ENCODE assay signal across 14 cellular contexts in the genomic region with DNA sequence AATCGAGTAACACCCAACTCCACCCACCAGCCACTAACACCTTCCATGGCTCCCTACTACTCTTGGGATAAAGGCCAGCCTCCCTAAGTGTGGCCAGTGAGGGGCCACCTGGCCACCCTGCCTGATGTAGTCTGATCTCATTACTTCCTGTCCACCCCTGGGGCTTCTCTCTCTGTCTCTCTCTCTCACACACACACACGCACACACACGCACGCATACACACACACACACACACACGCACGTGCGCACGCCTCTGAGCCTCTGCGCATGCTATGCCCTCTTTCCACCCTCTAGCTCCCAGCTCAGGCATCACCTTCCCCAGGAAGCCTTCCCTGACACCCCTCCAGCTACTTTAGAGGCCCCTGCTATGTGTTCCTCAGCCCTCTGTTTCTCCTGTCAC. TPM values are rescaled to one million over a fixed set of nuclear protein-coding genes. Genes with fewer than 3 reads are reported as not detected.
DNase-seq lines count a peak whose midpoint lies in the region; TF ChIP-seq lines count a peak whose summit lies in the region.
"Had no signal": no experiment of that assay in that cellular context is flagged by ENCODE, and none has a peak within 500 bp of the region (broad histone marks: within the 10 kb centered on the region; RNA-seq: fewer than 3 reads in every experiment).

No MANE protein-coding gene starts in this region.

- peak overlapping the region; percentile 96 for H3K9ac ChIP-seq in BLaER1

- peaks cover 15% of the 10 kb centered on the region for H3K4me1 Mint-ChIP-seq in Calu3 (ENCODE audit: low read depth, unreplicated experiment)
- peaks cover 39% of the 10 kb centered on the region for H3K4me1 Mint-ChIP-seq in activated T-helper 1 cell treated with anti-CD3 and anti-CD28 coated beads, Interleukin-12 subunit alpha, Interleukin-12 subunit beta, Interleukin-2, Interleukin-4 antibody, amounts not matched to agents 30 ng/mL and 10 ng/mL and 1 ng/mL, durations not matched to agents 14 hours and 24 hours and 36 hours (ENCODE audit: low read depth)
- peaks cover 12% of the 10 kb centered on the region for H3K4me1 Mint-ChIP-seq in MCF 10A (ENCODE audit: insufficient read depth, unreplicated experiment)

- TF ChIP-seq CTCF in Calu3 (IDR thresholded peaks at IDR 0.05; ENCODE audit: unreplicated experiment) (no peak), MCF 10A (IDR thresholded peaks at IDR 0.05; ENCODE audit: unreplicated experiment) (no peak)

- CTCF ChIA-PET in Calu3 (lab: Charles Lee), result no interaction called here
- CTCF ChIA-PET in MCF 10A (lab: Yijun Ruan, JAX), result no interaction called here

- H3K36me3 ChIP-seq in BLaER1, result peaks cover 54% of the 10 kb centered on the region
- H3K36me3 ChIP-seq: adrenal gland had no signal

- H3K4me1 ChIP-seq in BLaER1, result peaks cover 96% of the 10 kb centered on the region

- no peak overlapping the region for H3K4me3 ChIP-seq in BLaER1
- H3K4me3 ChIP-seq: adrenal gland had no signal

- POLR2A ChIA-PET in MCF 10A (lab: Yijun Ruan, JAX), result no interaction called here

- peaks cover 59% of the 10 kb centered on the region for H4K20me1 ChIP-seq in BLaER1

- H3K4me2 ChIP-seq in BLaER1, result peak overlapping the region; percentile 99

- DNase-seq in Calu3 (no peak), lung microvascular endothelial cell (ENCODE audit: low read depth in 2 of 2) (peak; percentile 32 to 50), RPMI8226 (no peak), MCF 10A (ENCODE audit: unreplicated experiment) (no peak), HUDEP-2 (lab: John Stamatoyannopoulos, UW; ENCODE audit: unreplicated experiment in 76 of 76) (no peak), NCI-H128 (lab: John Stamatoyannopoulos, UW; ENCODE audit: unreplicated experiment) (no peak)
- no peak for DNase-seq in activated T-helper 1 cell treated with anti-CD3 and anti-CD28 coated beads, Interleukin-12 subunit alpha, Interleukin-12 subunit beta, Interleukin-2, Interleukin-4 antibody, amounts not matched to agents 30 ng/mL and 10 ng/mL and 1 ng/mL, durations not matched to agents 14 hours and 24 hours and 36 hours (ENCODE audit: low spot score)
- DNase-seq: DMS79 treated with DMSO at 0.1 percent for 48 hours; NCI-H2107; NCI-H82; stimulated activated naive CD4-positive, alpha-beta T cell had no signal

- H3K4me3 Mint-ChIP-seq in Calu3 (ENCODE audit: low read depth, unreplicated experiment), result no peak overlapping the region
- peak overlapping the region; percentile 92 for H3K4me3 Mint-ChIP-seq in activated T-helper 1 cell treated with anti-CD3 and anti-CD28 coated beads, Interleukin-12 subunit alpha, Interleukin-12 subunit beta, Interleukin-2, Interleukin-4 antibody, amounts not matched to agents 30 ng/mL and 10 ng/mL and 1 ng/mL, durations not matched to agents 14 hours and 24 hours and 36 hours
- no peak overlapping the region for H3K4me3 Mint-ChIP-seq in MCF 10A (ENCODE audit: unreplicated experiment)

- H3K9me3 Mint-ChIP-seq in Calu3 (ENCODE audit: low read depth, unreplicated experiment) (no peaks in the 10 kb centered on the region), MCF 10A (ENCODE audit: unreplicated experiment) (no peaks in the 10 kb centered on the region)
- no peaks in the 10 kb centered on the region for H3K9me3 Mint-ChIP-seq in activated T-helper 1 cell treated with anti-CD3 and anti-CD28 coated beads, Interleukin-12 subunit alpha, Interleukin-12 subunit beta, Interleukin-2, Interleukin-4 antibody, amounts not matched to agents 30 ng/mL and 10 ng/mL and 1 ng/mL, durations not matched to agents 14 hours and 24 hours and 36 hours

- no peaks in the 10 kb centered on the region for H3K9me3 ChIP-seq in BLaER1
- H3K9me3 ChIP-seq: adrenal gland had no signal

- H3K36me3 Mint-ChIP-seq in Calu3 (ENCODE audit: insufficient read depth, unreplicated experiment), result peaks cover 5% of the 10 kb centered on the region
- H3K36me3 Mint-ChIP-seq in activated T-helper 1 cell treated with anti-CD3 and anti-CD28 coated beads, Interleukin-12 subunit alpha, Interleukin-12 subunit beta, Interleukin-2, Interleukin-4 antibody, amounts not matched to agents 30 ng/mL and 10 ng/mL and 1 ng/mL, durations not matched to agents 14 hours and 24 hours and 36 hours (ENCODE audit: low read depth), result peaks cover 30% of the 10 kb centered on the region
- H3K36me3 Mint-ChIP-seq in MCF 10A (ENCODE audit: insufficient read depth, unreplicated experiment), result no peaks in the 10 kb centered on the region

- no peaks in the 10 kb centered on the region for H3K27me3 ChIP-seq in BLaER1
- H3K27me3 ChIP-seq: adrenal gland had no signal

- BruUV-seq in Calu3 (replicated peaks; lab: Mats Ljungman, UMichigan) (no TSS peak), MCF 10A (replicated peaks; lab: Mats Ljungman, UMichigan) (no TSS peak)

- H3K27ac ChIP-seq in BLaER1, result peak overlapping the region; percentile 99
- H3K27ac ChIP-seq: adrenal gland had no signal

- H3K27me3 Mint-ChIP-seq in Calu3 (ENCODE audit: unreplicated experiment) (no peaks in the 10 kb centered on the region), MCF 10A (ENCODE audit: insufficient read depth, unreplicated experiment) (no peaks in the 10 kb centered on the region)
- H3K27me3 Mint-ChIP-seq in activated T-helper 1 cell treated with anti-CD3 and anti-CD28 coated beads, Interleukin-12 subunit alpha, Interleukin-12 subunit beta, Interleukin-2, Interleukin-4 antibody, amounts not matched to agents 30 ng/mL and 10 ng/mL and 1 ng/mL, durations not matched to agents 14 hours and 24 hours and 36 hours (ENCODE audit: insufficient read depth), result no peaks in the 10 kb centered on the region

- intact Hi-C loops in Calu3 (cut with micrococcal nuclease; ENCODE audit: unreplicated experiment), result no loop called here
- intact Hi-C loops in activated T-helper 1 cell treated with anti-CD3 and anti-CD28 coated beads, Interleukin-12 subunit alpha, Interleukin-12 subunit beta, Interleukin-2, Interleukin-4 antibody, amounts not matched to agents 30 ng/mL and 10 ng/mL and 1 ng/mL, durations not matched to agents 14 hours and 24 hours and 36 hours (cut with micrococcal nuclease), result no loop called here
- intact Hi-C loops in MCF 10A (cut with micrococcal nuclease), result no loop called here

- H3K27ac Mint-ChIP-seq in Calu3 (ENCODE audit: unreplicated experiment), result peak overlapping the region; percentile 0
- peak overlapping the region; percentile 83 for H3K27ac Mint-ChIP-seq in activated T-helper 1 cell treated with anti-CD3 and anti-CD28 coated beads, Interleukin-12 subunit alpha, Interleukin-12 subunit beta, Interleukin-2, Interleukin-4 antibody, amounts not matched to agents 30 ng/mL and 10 ng/mL and 1 ng/mL, durations not matched to agents 14 hours and 24 hours and 36 hours
- H3K27ac Mint-ChIP-seq in MCF 10A (ENCODE audit: low read depth, unreplicated experiment), result no peak overlapping the region

RNA-seq across cellular contexts. Expression of a gene that starts 3.9 kb away (rescaled TPM):
- 19.0 and 22.1 TPM in 2 replicates for total RNA-seq in Calu3 (2022)
- total RNA-seq in activated T-helper 1 cell treated with anti-CD3 and anti-CD28 coated beads, Interleukin-12 subunit alpha, Interleukin-12 subunit beta, Interleukin-2, Interleukin-4 antibody, amounts not matched to agents 30 ng/mL and 10 ng/mL and 1 ng/mL, durations not matched to agents 14 hours and 24 hours and 36 hours, result 213 and 214 TPM in 2 replicates
- total RNA-seq in lung microvascular endothelial cell, result 89.8 and 137 TPM in 2 replicates
- 0.56 and 1.2 TPM in 2 replicates for total RNA-seq in MCF 10A (2022)

RNA-seq across cellular contexts. Expression of a gene that starts 37.0 kb away (rescaled TPM):
- total RNA-seq in Calu3 (2022) (40.5 and 49.2 TPM in 2 replicates), lung microvascular endothelial cell (36.2 and 57.1 TPM in 2 replicates), MCF 10A (2022) (20.6 and 22.7 TPM in 2 replicates)
- total RNA-seq in activated T-helper 1 cell treated with anti-CD3 and anti-CD28 coated beads, Interleukin-12 subunit alpha, Interleukin-12 subunit beta, Interleukin-2, Interleukin-4 antibody, amounts not matched to agents 30 ng/mL and 10 ng/mL and 1 ng/mL, durations not matched to agents 14 hours and 24 hours and 36 hours, result not detected in 2 replicates

RNA-seq across cellular contexts. Expression of a gene that starts 55.0 kb away (rescaled TPM):
- 1.5 and 2.8 TPM in 2 replicates for total RNA-seq in Calu3 (2022)
- total RNA-seq in activated T-helper 1 cell treated with anti-CD3 and anti-CD28 coated beads, Interleukin-12 subunit alpha, Interleukin-12 subunit beta, Interleukin-2, Interleukin-4 antibody, amounts not matched to agents 30 ng/mL and 10 ng/mL and 1 ng/mL, durations not matched to agents 14 hours and 24 hours and 36 hours, result 0.05 and 0.08 TPM in 2 replicates
- under 0.01 TPM in 1 of 2 replicates, not detected in the other for total RNA-seq in lung microvascular endothelial cell
- 4.2 and 5.1 TPM in 2 replicates for total RNA-seq in MCF 10A (2022)
- total RNA-seq: mesenteric fat pad had no signal

Comparison
In these comparisons a context has a peak if more than half of its experiments do, and no peak if none do; other contexts are left out.
1. DNase-seq: peak in lung microvascular endothelial cell (2 of 2); none in Calu3 (single experiment), activated T-helper 1 cell treated with anti-CD3 and anti-CD28 coated beads, Interleukin-12 subunit alpha, Interleukin-12 subunit beta, Interleukin-2, Interleukin-4 antibody, amounts not matched to agents 30 ng/mL and 10 ng/mL and 1 ng/mL, durations not matched to agents 14 hours and 24 hours and 36 hours (single experiment), RPMI8226 (single experiment), MCF 10A (single experiment), HUDEP-2 (0 of 76) and NCI-H128 (single experiment).
2. RNA of a gene that starts 37.0 kb away (total RNA-seq): 36.2 to 57.1 TPM in lung microvascular endothelial cell, 40.5 to 49.2 TPM in Calu3 and 20.6 to 22.7 TPM in MCF 10A; not detected in activated T-helper 1 cell treated with anti-CD3 and anti-CD28 coated beads, Interleukin-12 subunit alpha, Interleukin-12 subunit beta, Interleukin-2, Interleukin-4 antibody, amounts not matched to agents 30 ng/mL and 10 ng/mL and 1 ng/mL, durations not matched to agents 14 hours and 24 hours and 36 hours; every median in the first group is over 10 times any median in the second.